ENCODE assay signal across 8 cellular contexts in genomic region chr15:71093089-71094024, GRCh38. TPM values are rescaled to one million over a fixed set of nuclear protein-coding genes. Genes with fewer than 3 reads are reported as not detected.
A peak's percentile ranks its signal among the peaks of the same experiment; 100 is the strongest.
DNase-seq lines count a peak whose midpoint lies in the region; FAIRE-seq and TF ChIP-seq lines count a peak whose summit lies in the region.
"Had no signal": no experiment of that assay in that cellular context is flagged by ENCODE, and none has a peak within 500 bp of the region (broad histone marks: within the 10 kb centered on the region; RNA-seq: fewer than 3 reads in every experiment).

No MANE protein-coding gene starts in this region.

- FAIRE-seq in small intestine (lab: Jason Lieb, UNC) = no peak

- no peak overlapping the region for H3K4me3 ChIP-seq in fibroblast of mammary gland (ENCODE audit: control insufficient read depth, low read depth, low read length)
- H3K4me3 ChIP-seq in small intestine (ENCODE audit: low read depth in 1 of 2, low read length in 2 of 2) = no peak overlapping the region
- H3K4me3 ChIP-seq in tibial artery = no peak overlapping the region

- no peaks in the 10 kb centered on the region for H3K36me3 ChIP-seq in small intestine (ENCODE audit: control insufficient read depth in 2 of 2, insufficient read depth in 2 of 2, low read length in 2 of 2)
- H3K36me3 ChIP-seq in tibial artery = no peaks in the 10 kb centered on the region

- TF ChIP-seq CTCF in fibroblast of mammary gland (conservative IDR thresholded peaks at IDR 0.05; ENCODE audit: control insufficient read depth, insufficient read depth, low read depth, low read length) (no peak), tibial artery (IDR thresholded peaks at IDR 0.05) (no peak)

- WGBS in small intestine, 3 donors = 30 to 60% (median 40%) methylated on average over 11 of the region's 11 CpGs

- H3K27me3 ChIP-seq in small intestine (ENCODE audit: control insufficient read depth in 2 of 2, insufficient read depth in 2 of 2, low read length in 2 of 2) (no peaks in the 10 kb centered on the region), tibial artery (no peaks in the 10 kb centered on the region)

- intact Hi-C loops in tibial artery (cut with DNase I; ENCODE audit: low total_unique reads) = no loop called here

- no peak overlapping the region for H3K27ac ChIP-seq in small intestine (ENCODE audit: low read depth in 1 of 2, low read length in 1 of 2)
- H3K27ac ChIP-seq in tibial artery = no peak overlapping the region

- H3K4me1 ChIP-seq in small intestine (ENCODE audit: control insufficient read depth in 2 of 2, insufficient read depth in 1 of 2, low read depth in 1 of 2, low read length in 1 of 2) (no peaks in the 10 kb centered on the region), tibial artery (peaks cover 0 to 5% (median 0%) of the 10 kb centered on the region in 4 donors)

- peak; percentile 40 for DNase-seq in HK-2 (ENCODE audit: unreplicated experiment)
- peak; percentile 47 for DNase-seq in RKO (ENCODE audit: low spot score)
- DNase-seq in fibroblast of mammary gland (ENCODE audit: low read depth) = peak; percentile 71
- peak; percentile 75 for DNase-seq in small intestine
- DNase-seq in stimulated activated CD4-positive, alpha-beta T cell treated with anti-CD3 and anti-CD28 coated beads, Interleukin-4, amount 100 ng/mL, for 24 hours = no peak
- no peak for DNase-seq in activated CD8-positive, alpha-beta memory T cell treated with anti-CD3 and anti-CD28 coated beads for 24 hours
- no peak for DNase-seq in tibial artery
- DNase-seq: NCI-H82 had no signal

- no peaks in the 10 kb centered on the region for H3K9me3 ChIP-seq in small intestine (ENCODE audit: control insufficient read depth, low read depth)
- H3K9me3 ChIP-seq in tibial artery = no peaks in the 10 kb centered on the region

RNA-seq across cellular contexts. Expression of gene THSD4, which starts 21.9 kb away (rescaled TPM):
- polyA plus RNA-seq in small intestine = 10 to 100 TPM in 1 of 3 donors, 1 to 10 TPM in 2; 3.6 to 12.1 (median 7.3) TPM

Comparison
In these comparisons a context has a peak if more than half of its experiments do, and no peak if none do; other contexts are left out.
1. DNase-seq: peak in HK-2 (single experiment), RKO (single experiment), fibroblast of mammary gland (single experiment) and small intestine (single experiment); none in stimulated activated CD4-positive, alpha-beta T cell treated with anti-CD3 and anti-CD28 coated beads, Interleukin-4, amount 100 ng/mL, for 24 hours (single experiment), activated CD8-positive, alpha-beta memory T cell treated with anti-CD3 and anti-CD28 coated beads for 24 hours (single experiment) and tibial artery (0 of 2).